Comparison of ENCODE assay signal across 24 cellular contexts in genomic region chr1:1088036-1088800, GRCh38. TPM values are rescaled to one million over a fixed set of nuclear protein-coding genes. Genes with fewer than 3 reads are reported as not detected.
A peak's percentile ranks its signal among the peaks of the same experiment; 100 is the strongest.
DNase-seq lines count a peak whose midpoint lies in the region; ATAC-seq and TF ChIP-seq lines count a peak whose summit lies in the region.
"Had no signal": no experiment of that assay in that cellular context is flagged by ENCODE, and none has a peak within 500 bp of the region (broad histone marks: within the 10 kb centered on the region; RNA-seq: fewer than 3 reads in every experiment).

No MANE protein-coding gene starts in this region.

- H3K4me1 ChIP-seq in BE2C: no peaks in the 10 kb centered on the region
- H3K4me1 ChIP-seq in psoas muscle: no peaks in the 10 kb centered on the region
- H3K4me1 ChIP-seq: breast epithelium, parathyroid adenoma, sigmoid colon had no signal

- H3K4me3 ChIP-seq in BE2C (ENCODE audit: low read depth, low read length): no peak overlapping the region
- no peak overlapping the region for H3K4me3 ChIP-seq in psoas muscle
- H3K4me3 ChIP-seq: breast epithelium, sigmoid colon had no signal

- no peak overlapping the region for H3K4me3 Mint-ChIP-seq in glutamatergic neuron (ENCODE audit: unreplicated experiment)
- H3K4me3 Mint-ChIP-seq: activated CD4-positive, alpha-beta T cell treated with anti-CD3 and anti-CD28 coated beads for 36 hours had no signal

- H3K36me3 ChIP-seq in BE2C: no peaks in the 10 kb centered on the region
- no peaks in the 10 kb centered on the region for H3K36me3 ChIP-seq in psoas muscle (ENCODE audit: insufficient read depth in 1 of 2, low read depth in 1 of 2)
- H3K36me3 ChIP-seq: breast epithelium, sigmoid colon had no signal

- H3K36me3 Mint-ChIP-seq in glutamatergic neuron (ENCODE audit: unreplicated experiment): peaks cover 5% of the 10 kb centered on the region

- H3K9me3 ChIP-seq in BE2C: no peaks in the 10 kb centered on the region
- no peaks in the 10 kb centered on the region for H3K9me3 ChIP-seq in psoas muscle
- H3K9me3 ChIP-seq: breast epithelium, sigmoid colon had no signal

- 91 to 92% (median 92%) methylated on average over 32 to 38 of the region's 39 CpGs for WGBS in psoas muscle, 3 donors

- TF ChIP-seq CTCF in BE2C (IDR thresholded peaks at IDR 0.05; ENCODE audit: low read depth, low read length) (no peak), glutamatergic neuron (IDR thresholded peaks at IDR 0.05; ENCODE audit: partially characterized antibody, unreplicated experiment) (no peak), psoas muscle (IDR thresholded peaks at IDR 0.05) (no peak)

- H3K9me3 Mint-ChIP-seq in glutamatergic neuron (ENCODE audit: unreplicated experiment): peaks cover 8% of the 10 kb centered on the region
- H3K9me3 Mint-ChIP-seq: naive thymus-derived CD8-positive, alpha-beta T cell had no signal

- peaks cover 6% of the 10 kb centered on the region for H3K27me3 Mint-ChIP-seq in glutamatergic neuron (ENCODE audit: unreplicated experiment)
- H3K27me3 Mint-ChIP-seq: activated CD4-positive, alpha-beta T cell treated with anti-CD3 and anti-CD28 coated beads for 36 hours; naive thymus-derived CD8-positive, alpha-beta T cell had no signal

- DNase-seq in BE2C: peak; percentile 10
- peak; percentile 40 for DNase-seq in D341Med (ENCODE audit: low spot score)
- DNase-seq in glutamatergic neuron: peak; percentile 37
- DNase-seq in psoas muscle: peak; percentile 13 to 49
- no peak for DNase-seq in AG20443 (ENCODE audit: low spot score)
- DNase-seq in activated gamma-delta T cell (lab: John Stamatoyannopoulos, UW): no peak
- no peak for DNase-seq in UCSD-AML1 (lab: John Stamatoyannopoulos, UW; ENCODE audit: unreplicated experiment)
- DNase-seq: activated CD4-positive, alpha-beta T cell treated with anti-CD3 and anti-CD28 coated beads for 36 hours; activated effector memory CD4-positive, alpha-beta T cell treated with Interleukin-2 at 50 U/mL for 16 hours; COR-L47; cortex of kidney; GOT3; left cardiac atrium; NCI-H1105; NCI-H2029 treated with DMSO at 0.1 percent for 48 hours; NCI-H345; NCI-H774; sigmoid colon; substantia nigra had no signal

- H3K27ac Mint-ChIP-seq in glutamatergic neuron (ENCODE audit: unreplicated experiment): no peak overlapping the region
- H3K27ac Mint-ChIP-seq: activated CD4-positive, alpha-beta T cell treated with anti-CD3 and anti-CD28 coated beads for 36 hours; naive thymus-derived CD8-positive, alpha-beta T cell had no signal

- ATAC-seq in psoas muscle: no peak
- ATAC-seq: activated CD4-positive, alpha-beta T cell treated with anti-CD3 and anti-CD28 coated beads for 36 hours; left cardiac atrium; naive thymus-derived CD8-positive, alpha-beta T cell had no signal

- no peaks in the 10 kb centered on the region for H3K27me3 ChIP-seq in BE2C
- no peaks in the 10 kb centered on the region for H3K27me3 ChIP-seq in psoas muscle (ENCODE audit: insufficient read depth in 3 of 3, low read length in 2 of 3)
- H3K27me3 ChIP-seq: breast epithelium, sigmoid colon had no signal

- intact Hi-C loops in psoas muscle (cut with DNase I): no loop called here

- no peak overlapping the region for H3K27ac ChIP-seq in psoas muscle
- H3K27ac ChIP-seq: breast epithelium, parathyroid adenoma, sigmoid colon had no signal

- peaks cover 7% of the 10 kb centered on the region for H3K4me1 Mint-ChIP-seq in glutamatergic neuron (ENCODE audit: low read depth, unreplicated experiment)

RNA-seq across cellular contexts. Expression of gene RNF223, which starts 14.1 kb away (rescaled TPM):
- not detected for polyA plus RNA-seq in BE2C (2012; ENCODE audit: insufficient read depth, insufficient read length, low read depth)
- not detected for total RNA-seq in glutamatergic neuron (ENCODE audit: unreplicated experiment)
- not detected for total RNA-seq in psoas muscle
- not detected for polyA plus RNA-seq in psoas muscle
- total RNA-seq: activated CD4-positive, alpha-beta T cell treated with anti-CD3 and anti-CD28 coated beads for 36 hours; fibroblast of lung; left cardiac atrium; mesenteric fat pad; naive thymus-derived CD8-positive, alpha-beta T cell; sigmoid colon had no signal
- polyA plus RNA-seq: fibroblast of lung; naive thymus-derived CD8-positive, alpha-beta T cell had no signal

RNA-seq across cellular contexts. Expression of gene C1orf159, which starts 27.7 kb away (rescaled TPM):
- polyA plus RNA-seq in BE2C (2012; ENCODE audit: insufficient read depth, insufficient read length, low read depth): 32.0 TPM
- total RNA-seq in glutamatergic neuron (ENCODE audit: unreplicated experiment) (24.5 TPM), psoas muscle (1 to 10 TPM; 1.5 to 3.5 (median 2.6) TPM)
- polyA plus RNA-seq in psoas muscle: 1 to 10 TPM; 4.1 to 6.7 (median 4.3) TPM

Comparison
In these comparisons a context has a peak if more than half of its experiments do, and no peak if none do; other contexts are left out.
1. DNase-seq: peak in BE2C (single experiment), D341Med (single experiment), glutamatergic neuron (single experiment) and psoas muscle (2 of 2); none in AG20443 (single experiment), activated gamma-delta T cell (single experiment) and UCSD-AML1 (single experiment).